ENCODE assay signal across 1 cellular context in the genomic region with DNA sequence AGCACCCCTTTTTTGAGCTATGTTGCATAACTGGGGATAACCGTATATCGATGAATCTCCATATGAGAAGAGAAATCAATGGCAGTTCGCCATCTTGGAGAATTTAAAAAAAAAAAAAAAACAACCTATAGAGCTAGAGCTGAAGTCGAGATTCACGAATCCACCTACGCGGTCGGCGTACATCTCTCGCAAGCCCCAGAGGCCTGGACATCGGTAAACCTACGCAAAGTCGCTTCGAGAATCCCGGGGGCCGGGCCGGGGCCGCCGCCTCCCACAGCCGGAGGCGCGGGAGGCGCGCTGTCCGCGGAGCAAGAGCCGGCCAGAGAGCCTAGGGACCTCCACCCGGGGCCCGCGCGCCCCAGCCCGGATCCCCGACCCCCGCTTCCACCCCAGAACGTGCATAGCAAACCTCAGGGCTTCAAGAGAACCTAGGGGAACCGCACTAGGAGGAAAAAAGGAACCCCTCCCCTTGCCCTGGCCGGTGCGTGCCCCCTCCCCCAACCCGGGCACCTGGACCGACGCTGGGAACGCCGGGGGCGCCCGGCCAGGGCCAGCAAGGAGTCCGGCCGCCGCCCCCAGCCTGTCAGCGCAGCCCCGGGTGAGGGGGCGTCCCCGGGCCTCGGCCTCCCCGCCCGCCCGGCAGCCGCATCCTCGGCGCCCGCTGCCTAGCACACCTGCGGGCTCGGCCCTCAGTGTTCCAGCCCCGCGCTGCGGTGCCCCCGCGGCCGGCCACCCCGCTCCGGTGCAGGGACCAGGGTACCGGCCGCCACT.
TF ChIP-seq lines count a peak whose summit lies in the region.

No MANE protein-coding gene starts in this region.

TF ChIP-seq in HEK293, 187 proteins besides CTCF, POLR2A, EP300 and RAD21 (continued from another document):
- TF ChIP-seq, protein P1, sequence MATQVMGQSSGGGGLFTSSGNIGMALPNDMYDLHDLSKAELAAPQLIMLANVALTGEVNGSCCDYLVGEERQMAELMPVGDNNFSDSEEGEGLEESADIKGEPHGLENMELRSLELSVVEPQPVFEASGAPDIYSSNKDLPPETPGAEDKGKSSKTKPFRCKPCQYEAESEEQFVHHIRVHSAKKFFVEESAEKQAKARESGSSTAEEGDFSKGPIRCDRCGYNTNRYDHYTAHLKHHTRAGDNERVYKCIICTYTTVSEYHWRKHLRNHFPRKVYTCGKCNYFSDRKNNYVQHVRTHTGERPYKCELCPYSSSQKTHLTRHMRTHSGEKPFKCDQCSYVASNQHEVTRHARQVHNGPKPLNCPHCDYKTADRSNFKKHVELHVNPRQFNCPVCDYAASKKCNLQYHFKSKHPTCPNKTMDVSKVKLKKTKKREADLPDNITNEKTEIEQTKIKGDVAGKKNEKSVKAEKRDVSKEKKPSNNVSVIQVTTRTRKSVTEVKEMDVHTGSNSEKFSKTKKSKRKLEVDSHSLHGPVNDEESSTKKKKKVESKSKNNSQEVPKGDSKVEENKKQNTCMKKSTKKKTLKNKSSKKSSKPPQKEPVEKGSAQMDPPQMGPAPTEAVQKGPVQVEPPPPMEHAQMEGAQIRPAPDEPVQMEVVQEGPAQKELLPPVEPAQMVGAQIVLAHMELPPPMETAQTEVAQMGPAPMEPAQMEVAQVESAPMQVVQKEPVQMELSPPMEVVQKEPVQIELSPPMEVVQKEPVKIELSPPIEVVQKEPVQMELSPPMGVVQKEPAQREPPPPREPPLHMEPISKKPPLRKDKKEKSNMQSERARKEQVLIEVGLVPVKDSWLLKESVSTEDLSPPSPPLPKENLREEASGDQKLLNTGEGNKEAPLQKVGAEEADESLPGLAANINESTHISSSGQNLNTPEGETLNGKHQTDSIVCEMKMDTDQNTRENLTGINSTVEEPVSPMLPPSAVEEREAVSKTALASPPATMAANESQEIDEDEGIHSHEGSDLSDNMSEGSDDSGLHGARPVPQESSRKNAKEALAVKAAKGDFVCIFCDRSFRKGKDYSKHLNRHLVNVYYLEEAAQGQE (tag by site-specific recombination; IDR thresholded peaks at IDR 0.05) = no peak
- TF ChIP-seq, protein P2, sequence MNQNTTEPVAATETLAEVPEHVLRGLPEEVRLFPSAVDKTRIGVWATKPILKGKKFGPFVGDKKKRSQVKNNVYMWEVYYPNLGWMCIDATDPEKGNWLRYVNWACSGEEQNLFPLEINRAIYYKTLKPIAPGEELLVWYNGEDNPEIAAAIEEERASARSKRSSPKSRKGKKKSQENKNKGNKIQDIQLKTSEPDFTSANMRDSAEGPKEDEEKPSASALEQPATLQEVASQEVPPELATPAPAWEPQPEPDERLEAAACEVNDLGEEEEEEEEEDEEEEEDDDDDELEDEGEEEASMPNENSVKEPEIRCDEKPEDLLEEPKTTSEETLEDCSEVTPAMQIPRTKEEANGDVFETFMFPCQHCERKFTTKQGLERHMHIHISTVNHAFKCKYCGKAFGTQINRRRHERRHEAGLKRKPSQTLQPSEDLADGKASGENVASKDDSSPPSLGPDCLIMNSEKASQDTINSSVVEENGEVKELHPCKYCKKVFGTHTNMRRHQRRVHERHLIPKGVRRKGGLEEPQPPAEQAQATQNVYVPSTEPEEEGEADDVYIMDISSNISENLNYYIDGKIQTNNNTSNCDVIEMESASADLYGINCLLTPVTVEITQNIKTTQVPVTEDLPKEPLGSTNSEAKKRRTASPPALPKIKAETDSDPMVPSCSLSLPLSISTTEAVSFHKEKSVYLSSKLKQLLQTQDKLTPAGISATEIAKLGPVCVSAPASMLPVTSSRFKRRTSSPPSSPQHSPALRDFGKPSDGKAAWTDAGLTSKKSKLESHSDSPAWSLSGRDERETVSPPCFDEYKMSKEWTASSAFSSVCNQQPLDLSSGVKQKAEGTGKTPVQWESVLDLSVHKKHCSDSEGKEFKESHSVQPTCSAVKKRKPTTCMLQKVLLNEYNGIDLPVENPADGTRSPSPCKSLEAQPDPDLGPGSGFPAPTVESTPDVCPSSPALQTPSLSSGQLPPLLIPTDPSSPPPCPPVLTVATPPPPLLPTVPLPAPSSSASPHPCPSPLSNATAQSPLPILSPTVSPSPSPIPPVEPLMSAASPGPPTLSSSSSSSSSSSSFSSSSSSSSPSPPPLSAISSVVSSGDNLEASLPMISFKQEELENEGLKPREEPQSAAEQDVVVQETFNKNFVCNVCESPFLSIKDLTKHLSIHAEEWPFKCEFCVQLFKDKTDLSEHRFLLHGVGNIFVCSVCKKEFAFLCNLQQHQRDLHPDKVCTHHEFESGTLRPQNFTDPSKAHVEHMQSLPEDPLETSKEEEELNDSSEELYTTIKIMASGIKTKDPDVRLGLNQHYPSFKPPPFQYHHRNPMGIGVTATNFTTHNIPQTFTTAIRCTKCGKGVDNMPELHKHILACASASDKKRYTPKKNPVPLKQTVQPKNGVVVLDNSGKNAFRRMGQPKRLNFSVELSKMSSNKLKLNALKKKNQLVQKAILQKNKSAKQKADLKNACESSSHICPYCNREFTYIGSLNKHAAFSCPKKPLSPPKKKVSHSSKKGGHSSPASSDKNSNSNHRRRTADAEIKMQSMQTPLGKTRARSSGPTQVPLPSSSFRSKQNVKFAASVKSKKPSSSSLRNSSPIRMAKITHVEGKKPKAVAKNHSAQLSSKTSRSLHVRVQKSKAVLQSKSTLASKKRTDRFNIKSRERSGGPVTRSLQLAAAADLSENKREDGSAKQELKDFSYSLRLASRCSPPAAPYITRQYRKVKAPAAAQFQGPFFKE (tag by site-specific recombination; IDR thresholded peaks at IDR 0.05; ENCODE audit: borderline replicate concordance) = no peak
- TF ChIP-seq KLF7 (tag by site-specific recombination; IDR thresholded peaks at IDR 0.05; ENCODE audit: borderline replicate concordance) = no peak
TF ChIP-seq in HEK293: peak in this region for 8.
